In genomic region chr19:14577264-14577663, GRCh38 we compare ENCODE assay signal across 1 cellular context.
TF ChIP-seq lines count a peak whose summit lies in the region.

No MANE protein-coding gene starts in this region.

TF ChIP-seq in GM12878, 131 proteins besides CTCF, POLR2A, EP300 and RAD21:
- TF ChIP-seq ATF7 (IDR thresholded peaks at IDR 0.05; ENCODE audit: low read depth) (no peak), PRDM15 (CRISPR knock-in tag; IDR thresholded peaks at IDR 0.05) (no peak), YBX1 (IDR thresholded peaks at IDR 0.05) (0 out of 2 replicates have a peak, but pooled peaks have one; percentile 28), POLR2AphosphoS2 (IDR thresholded peaks at IDR 0.05; ENCODE audit: low read depth, low read length) (no peak), STAT3 (IDR thresholded peaks at IDR 0.05; ENCODE audit: low read depth, low read length) (no peak), MEF2B (IDR thresholded peaks at IDR 0.05; ENCODE audit: partially characterized antibody, poor library complexity, severe bottlenecking) (peak; percentile 78)
TF ChIP-seq in GM12878: peak in this region for 2.
